ENCODE assay signal across 1 cellular context in genomic region chr12:94260017-94260416, GRCh38.
TF ChIP-seq lines count a peak whose summit lies in the region.

No MANE protein-coding gene starts in this region.

TF ChIP-seq in HEK293, 187 proteins besides CTCF, POLR2A, EP300 and RAD21 (continued from another document):
- TF ChIP-seq TRIM28 (IDR thresholded peaks at IDR 0.05; ENCODE audit: borderline replicate concordance, low read length): no peak
- no peak for TF ChIP-seq KLF8 (tag by site-specific recombination; IDR thresholded peaks at IDR 0.05)
- TF ChIP-seq ZNF266 (tag by site-specific recombination; IDR thresholded peaks at IDR 0.05; ENCODE audit: low read depth): no peak
TF ChIP-seq in HEK293: peak in this region for 1.
